ENCODE assay signal across 17 cellular contexts in the genomic region with DNA sequence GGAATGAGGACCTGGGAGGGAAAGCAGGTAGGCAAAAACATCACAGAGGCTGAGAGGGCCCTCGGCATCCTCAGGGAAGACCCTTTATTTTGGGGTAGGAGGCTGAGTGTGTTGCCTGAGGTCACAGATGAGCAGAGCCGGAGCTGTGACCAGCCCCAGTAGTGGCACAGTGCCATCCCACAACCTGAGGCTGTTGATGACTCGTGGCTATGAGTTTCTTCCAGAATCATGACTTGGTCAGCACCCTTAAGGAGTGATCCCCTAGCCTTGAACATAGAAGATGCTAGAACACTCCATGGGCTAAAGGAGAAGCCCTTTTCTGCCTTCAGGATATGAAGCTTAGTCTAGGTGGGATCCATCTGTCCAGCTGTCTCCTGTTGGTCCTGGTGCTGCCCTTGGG. TPM values are rescaled to one million over a fixed set of nuclear protein-coding genes. Genes with fewer than 3 reads are reported as not detected.
DNase-seq lines count a peak whose midpoint lies in the region; ATAC-seq and TF ChIP-seq lines count a peak whose summit lies in the region.
"Had no signal": no experiment of that assay in that cellular context is flagged by ENCODE, and none has a peak within 500 bp of the region (broad histone marks: within the 10 kb centered on the region; RNA-seq: fewer than 3 reads in every experiment).

No MANE protein-coding gene starts in this region.

- H4K20me1 ChIP-seq in HCT116 (ENCODE audit: insufficient read depth), result no peaks in the 10 kb centered on the region
- H4K20me1 ChIP-seq: BLaER1 had no signal

- H3K36me3 ChIP-seq in HCT116 (ENCODE audit: control insufficient read depth in 1 of 2, insufficient read depth in 2 of 2, low read length in 2 of 2), result peaks cover 7 to 8% of the 10 kb centered on the region in 2 experiments; a peak in 1 of 4 replicates

- H3K4me3 Mint-ChIP-seq in activated T-helper 17 cell treated with anti-CD3 and anti-CD28 coated beads, Interleukin-2, amount 50 U/mL, for 72 hours, result no peak overlapping the region
- H3K4me3 Mint-ChIP-seq: activated naive CD4-positive, alpha-beta T cell treated with anti-CD3 and anti-CD28 coated beads, Interleukin-2, amount 50 U/mL, for 24 hours; natural killer cell had no signal

- H3K36me3 Mint-ChIP-seq in activated T-helper 17 cell treated with anti-CD3 and anti-CD28 coated beads, Interleukin-2, amount 50 U/mL, for 72 hours (ENCODE audit: low read depth), result peaks cover 99% of the 10 kb centered on the region

- intact Hi-C loops in HCT116 (cut with micrococcal nuclease) (loop anchor here (10.0 kb wide), 2 partner anchors 699 to 889 kb away; a partner anchor contains a TSS), posterior cingulate gyrus (cut with DNase I) (no loop called here), lower leg skin (cut with DNase I; ENCODE audit: low total_unique reads) (loop anchor here (5.0 kb wide), 1 partner anchor 161 kb away; no protein-coding TSS in a partner anchor)

- H3K27ac ChIP-seq in HCT116 (ENCODE audit: low read depth, low read length) (no peak overlapping the region), foreskin keratinocyte (no peak overlapping the region)
- H3K27ac ChIP-seq: BLaER1, epithelial cell of prostate, thoracic aorta had no signal

- no peak overlapping the region for H3K9ac ChIP-seq in HCT116 (ENCODE audit: low read length)
- H3K9ac ChIP-seq: BLaER1 had no signal

- TF ChIP-seq CTCF in AG10803 (conservative IDR thresholded peaks at IDR 0.05; ENCODE audit: low read length), result no peak
- TF ChIP-seq CTCF in HCT116 (IDR thresholded peaks at IDR 0.05 in 2 of 3, conservative IDR thresholded peaks at IDR 0.05 in 1 of 3; ENCODE audit: borderline replicate concordance in 1 of 3, insufficient read depth in 1 of 3, low read depth in 2 of 3, low read length in 2 of 3), result no peak
- TF ChIP-seq CTCF in foreskin keratinocyte (conservative IDR thresholded peaks at IDR 0.05), result no peak
- TF ChIP-seq CTCF in lower leg skin (IDR thresholded peaks at IDR 0.05), result no peak

- no peak overlapping the region for H2AFZ ChIP-seq in HCT116 (ENCODE audit: low read depth, low read length, poor library complexity, severe bottlenecking)

- H3K4me2 ChIP-seq in HCT116 (ENCODE audit: low read length), result peak overlapping the region; percentile 11
- H3K4me2 ChIP-seq: BLaER1 had no signal

- RAD21 ChIA-PET in HCT116 (lab: Charles Lee; ENCODE audit: low non-redundant PET in 1 of 2, low total read pairs in 2 of 2, uncharacterized antibody in 2 of 2, unreplicated experiment in 2 of 2), result no interaction called here

- 66 to 70% methylated on average over 3 of the region's 3 CpGs for WGBS in lower leg skin, 2 donors

- TF ChIP-seq RAD21 in HCT116 (IDR thresholded peaks at IDR 0.05; ENCODE audit: low read depth), result no peak

- no peaks in the 10 kb centered on the region for H3K9me3 ChIP-seq in HCT116 (ENCODE audit: control insufficient read depth in 1 of 2, insufficient read depth in 1 of 2, low read depth in 1 of 2, low read length in 2 of 2)
- H3K9me3 ChIP-seq: BLaER1, thoracic aorta had no signal

- CTCF ChIA-PET in HCT116 (lab: Charles Lee), result interaction anchor here (1.6 kb wide), 1 partner anchor 454 kb away, joined by 4 read pairs; no protein-coding TSS in a partner anchor

- POLR2A ChIA-PET in HCT116 (lab: Charles Lee), result no interaction called here

- no peaks in the 10 kb centered on the region for H3K9me2 ChIP-seq in HCT116 (ENCODE audit: insufficient read depth)

- no peak overlapping the region for H3K27ac Mint-ChIP-seq in activated T-helper 17 cell treated with anti-CD3 and anti-CD28 coated beads, Interleukin-2, amount 50 U/mL, for 72 hours
- H3K27ac Mint-ChIP-seq: activated naive CD4-positive, alpha-beta T cell treated with anti-CD3 and anti-CD28 coated beads, Interleukin-2, amount 50 U/mL, for 24 hours had no signal

- TF ChIP-seq POLR2A in HCT116 (IDR thresholded peaks at IDR 0.05; ENCODE audit: borderline replicate concordance, extremely low read depth, insufficient read depth, insufficient read length), result no peak
- no peak for TF ChIP-seq POLR2A in lower leg skin (IDR thresholded peaks at IDR 0.05)

- H3K9me3 Mint-ChIP-seq in activated T-helper 17 cell treated with anti-CD3 and anti-CD28 coated beads, Interleukin-2, amount 50 U/mL, for 72 hours, result no peaks in the 10 kb centered on the region
- H3K9me3 Mint-ChIP-seq: activated naive CD4-positive, alpha-beta T cell treated with anti-CD3 and anti-CD28 coated beads, Interleukin-2, amount 50 U/mL, for 24 hours; natural killer cell had no signal

- H3K27me3 ChIP-seq in HCT116 (ENCODE audit: insufficient read depth, low read length) (no peaks in the 10 kb centered on the region), foreskin keratinocyte (no peaks in the 10 kb centered on the region)
- H3K27me3 ChIP-seq: BLaER1 had no signal

- DNase-seq in AG10803 (ENCODE audit: low read depth) (peak; percentile 55), HCT116 (ENCODE audit: low read depth, low spot score) (peak; percentile 6), foreskin keratinocyte (peak in 1 of 2 donors; percentile 23), DMS53 (lab: John Stamatoyannopoulos, UW) (no peak), posterior cingulate gyrus (no peak), lower leg skin (ENCODE audit: low spot score in 2 of 2) (no peak)
- DNase-seq: left ventricle myocardium superior, natural killer cell, NCI-H1105 treated with DMSO at 0.1 percent for 48 hours had no signal

- no peaks in the 10 kb centered on the region for H3K79me2 ChIP-seq in HCT116 (ENCODE audit: insufficient read depth, low read length)

- peaks cover 2% of the 10 kb centered on the region for H3K4me1 Mint-ChIP-seq in activated T-helper 17 cell treated with anti-CD3 and anti-CD28 coated beads, Interleukin-2, amount 50 U/mL, for 72 hours

- peak; percentile 76 for ATAC-seq in HCT116
- ATAC-seq in activated T-helper 17 cell treated with anti-CD3 and anti-CD28 coated beads, Interleukin-2, amount 50 U/mL, for 72 hours (replicated peaks), result peak; percentile 64
- ATAC-seq in foreskin keratinocyte, result peak; percentile 35
- no peak for ATAC-seq in GM18870 (IDR thresholded peaks at IDR 0.05; ENCODE audit: unreplicated experiment)
- ATAC-seq: natural killer cell had no signal

- H3K27me3 Mint-ChIP-seq in activated T-helper 17 cell treated with anti-CD3 and anti-CD28 coated beads, Interleukin-2, amount 50 U/mL, for 72 hours, result no peaks in the 10 kb centered on the region
- H3K27me3 Mint-ChIP-seq: activated naive CD4-positive, alpha-beta T cell treated with anti-CD3 and anti-CD28 coated beads, Interleukin-2, amount 50 U/mL, for 24 hours had no signal

- H3K4me3 ChIP-seq in AG10803 (ENCODE audit: low read length) (no peak overlapping the region), HCT116 (replicated peaks in 1 of 2; ENCODE audit: low read depth in 1 of 2, low read length in 2 of 2) (no peak overlapping the region), lower leg skin (ENCODE audit: low read depth, poor library complexity, severe bottlenecking) (no peak overlapping the region)
- H3K4me3 ChIP-seq: BLaER1, thoracic aorta had no signal

- H3K4me1 ChIP-seq in HCT116 (ENCODE audit: control insufficient read depth in 1 of 2, insufficient read depth in 2 of 2, low read length in 2 of 2), result peaks cover 5 to 15% of the 10 kb centered on the region in 2 experiments
- no peaks in the 10 kb centered on the region for H3K4me1 ChIP-seq in foreskin keratinocyte
- H3K4me1 ChIP-seq: BLaER1 had no signal

- BruUV-seq in HCT116 (replicated peaks; lab: Mats Ljungman, UMichigan), result no TSS peak

TF ChIP-seq in HCT116, 20 proteins besides CTCF, POLR2A, EP300 and RAD21:
- TF ChIP-seq, protein P1, sequence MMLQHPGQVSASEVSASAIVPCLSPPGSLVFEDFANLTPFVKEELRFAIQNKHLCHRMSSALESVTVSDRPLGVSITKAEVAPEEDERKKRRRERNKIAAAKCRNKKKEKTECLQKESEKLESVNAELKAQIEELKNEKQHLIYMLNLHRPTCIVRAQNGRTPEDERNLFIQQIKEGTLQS (IDR thresholded peaks at IDR 0.05), result no peak

RNA-seq across cellular contexts. Expression of a gene that starts 19.5 kb away (rescaled TPM):
- total RNA-seq in HCT116 (2021; ENCODE audit: unreplicated experiment) (not detected), foreskin keratinocyte (not detected in 2 replicates), lower leg skin (1 to 10 TPM in 1 of 4 donors, under 1 TPM in 2, not detected in 1; 0.44 to 1.6 (median 0.72) TPM)
- polyA plus RNA-seq in HCT116 (2012), result 0.09 TPM in 1 of 2 replicates, not detected in the other
- total RNA-seq in activated T-helper 17 cell treated with anti-CD3 and anti-CD28 coated beads, Interleukin-2, amount 50 U/mL, for 72 hours, result 10 to 100 TPM; 13.7 to 25.4 TPM
- not detected in 2 replicates for polyA plus RNA-seq in foreskin keratinocyte
- total RNA-seq: pulmonary artery endothelial cell, SK-MEL-5 had no signal

RNA-seq across cellular contexts. Expression of a gene that starts 37.4 kb away (rescaled TPM):
- total RNA-seq in HCT116 (2021; ENCODE audit: unreplicated experiment), result not detected
- polyA plus RNA-seq in HCT116 (2012), result 0.02 and 0.04 TPM in 2 replicates
- total RNA-seq in activated T-helper 17 cell treated with anti-CD3 and anti-CD28 coated beads, Interleukin-2, amount 50 U/mL, for 72 hours, result under 1 TPM; 0.15 to 0.19 TPM
- total RNA-seq in foreskin keratinocyte, result not detected in 2 replicates
- not detected in 2 replicates for polyA plus RNA-seq in foreskin keratinocyte
- total RNA-seq in lower leg skin, result under 1 TPM in 1 of 4 donors, not detected in 3; 0.25 TPM
- total RNA-seq: left ventricle myocardium superior, pulmonary artery endothelial cell, SK-MEL-5, thoracic aorta had no signal

Comparison
In these comparisons a context has a peak if more than half of its experiments do, and no peak if none do; other contexts are left out.
1. DNase-seq: peak in AG10803 (single experiment) and HCT116 (single experiment); none in DMS53 (single experiment), posterior cingulate gyrus (0 of 10) and lower leg skin (0 of 2).
2. RNA of a gene that starts 19.5 kb away (total RNA-seq): 13.7 to 25.4 TPM in activated T-helper 17 cell treated with anti-CD3 and anti-CD28 coated beads, Interleukin-2, amount 50 U/mL, for 72 hours; 0.44 to 1.6 TPM in lower leg skin, not detected in HCT116 (single experiment) and not detected in foreskin keratinocyte; every median in the first group is over 4 times any median in the second.